In the genomic region with DNA sequence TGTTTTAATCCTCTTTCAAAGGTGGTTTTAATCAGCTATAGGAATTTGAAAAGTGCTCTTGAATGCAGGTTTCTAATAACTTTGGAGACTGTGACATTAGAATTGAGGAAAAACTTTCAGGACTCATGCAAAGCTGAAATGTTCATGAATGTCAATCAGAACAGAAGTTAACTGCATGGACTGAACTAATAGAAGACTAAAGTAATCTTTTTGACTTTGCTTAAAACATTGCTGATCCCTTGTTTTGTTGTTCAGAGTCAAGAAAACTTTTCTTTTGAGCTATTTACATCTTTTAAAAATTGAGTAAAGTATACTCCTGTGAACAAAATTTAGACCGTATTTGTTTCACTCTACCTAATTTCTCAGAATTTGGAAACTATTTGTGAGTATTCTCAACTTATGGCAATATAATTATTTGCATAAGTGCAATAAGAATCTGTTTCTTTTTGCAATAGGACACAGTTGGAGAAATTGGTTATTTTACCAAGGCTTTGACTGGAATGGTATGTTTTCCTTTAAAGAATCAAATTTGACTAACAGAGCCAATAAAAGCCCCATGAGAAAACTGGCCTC, we compare ENCODE assay signal across 22 cellular contexts.
"Had no signal": no experiment of that assay in that cellular context is flagged by ENCODE, and none has a peak within 500 bp of the region (broad histone marks: within the 10 kb centered on the region; RNA-seq: fewer than 3 reads in every experiment).

No MANE protein-coding gene starts in this region.

- H3K27ac ChIP-seq: gastroesophageal sphincter, left ventricle myocardium inferior, lower lobe of right lung, pancreas, stomach had no signal

- DNase-seq: cortex of kidney; effector memory CD4-positive, alpha-beta T cell; foreskin fibroblast; glutamatergic neuron; islet precursor cell; left ventricle myocardium inferior; lower lobe of right lung; midbrain; occipital lobe; pancreas; right cardiac atrium; small intestine; stimulated activated CD4-positive, alpha-beta T cell treated with anti-CD3 and anti-CD28 coated beads, Interleukin-12 subunit alpha, Interleukin-12 subunit beta, amount 100 ng/mL, for 4 hours; stimulated activated naive CD4-positive, alpha-beta T cell; stomach; substantia nigra had no signal

- H3K27ac Mint-ChIP-seq: memory B cell, nephron, progenitor cell of endocrine pancreas, type B pancreatic cell had no signal

- H3K9me3 ChIP-seq: gastroesophageal sphincter, pancreas had no signal

- ATAC-seq: esophagus mucosa, gastroesophageal sphincter, lower lobe of right lung, pancreas, right cardiac atrium had no signal

- H3K27me3 ChIP-seq: gastroesophageal sphincter, pancreas, stomach had no signal

- H3K4me3 ChIP-seq: gastroesophageal sphincter, left ventricle myocardium inferior, lower lobe of right lung, pancreas, stomach had no signal

- H3K4me1 ChIP-seq: gastroesophageal sphincter, left ventricle myocardium inferior, pancreas, stomach had no signal

- H3K4me3 Mint-ChIP-seq: memory B cell, nephron, type B pancreatic cell had no signal

- H3K4me1 Mint-ChIP-seq: nephron had no signal

- H3K36me3 ChIP-seq: pancreas had no signal

- H3K27me3 Mint-ChIP-seq: memory B cell, progenitor cell of endocrine pancreas, type B pancreatic cell had no signal
